Comparison of ENCODE assay signal across 9 cellular contexts in genomic region chr19:54164369-54165068, GRCh38. TPM values are rescaled to one million over a fixed set of nuclear protein-coding genes. Genes with fewer than 3 reads are reported as not detected.
DNase-seq lines count a peak whose midpoint lies in the region; ATAC-seq and TF ChIP-seq lines count a peak whose summit lies in the region.
"Had no signal": no experiment of that assay in that cellular context is flagged by ENCODE, and none has a peak within 500 bp of the region (broad histone marks: within the 10 kb centered on the region; RNA-seq: fewer than 3 reads in every experiment).

No MANE protein-coding gene starts in this region.

- no peaks in the 10 kb centered on the region for H3K36me3 ChIP-seq in iPS DF 6.9 (ENCODE audit: control insufficient read depth, insufficient read depth, low read length)
- no peaks in the 10 kb centered on the region for H3K36me3 ChIP-seq in spleen

- DNase-seq in AG20443 (ENCODE audit: low spot score) (peak; percentile 60), NCI-H1930 (lab: John Stamatoyannopoulos, UW) (peak; percentile 22 to 47), iPS DF 6.9 (ENCODE audit: low read depth, low spot score) (no peak), spleen (no peak)
- DNase-seq in activated T-helper 1 cell treated with anti-CD3 and anti-CD28 coated beads, Interleukin-12 subunit alpha, Interleukin-12 subunit beta, Interleukin-2, Interleukin-4 antibody, amounts not matched to agents 30 ng/mL and 10 ng/mL and 1 ng/mL, durations not matched to agents 14 hours and 24 hours and 36 hours (ENCODE audit: low spot score) = peak; percentile 79
- DNase-seq in stimulated activated CD8-positive, alpha-beta memory T cell treated with anti-CD3 and anti-CD28 coated beads, Interleukin-12 subunit alpha, Interleukin-12 subunit beta, amount 100 ng/mL, for 1 hour (ENCODE audit: low read depth) = peak; percentile 34

- TF ChIP-seq CTCF in spleen (IDR thresholded peaks at IDR 0.05 in 8 of 11, conservative IDR thresholded peaks at IDR 0.05 in 3 of 11) = no peak

- no peak overlapping the region for H3K27ac Mint-ChIP-seq in activated T-helper 1 cell treated with anti-CD3 and anti-CD28 coated beads, Interleukin-12 subunit alpha, Interleukin-12 subunit beta, Interleukin-2, Interleukin-4 antibody, amounts not matched to agents 30 ng/mL and 10 ng/mL and 1 ng/mL, durations not matched to agents 14 hours and 24 hours and 36 hours

- no peaks in the 10 kb centered on the region for H3K9me3 ChIP-seq in iPS DF 6.9 (ENCODE audit: control insufficient read depth, insufficient read depth, low read length)
- H3K9me3 ChIP-seq in spleen = no peaks in the 10 kb centered on the region

- peaks cover 8% of the 10 kb centered on the region; the same call in 1 of the 2 replicates for H3K4me1 ChIP-seq in iPS DF 6.9 (ENCODE audit: control insufficient read depth, insufficient read depth, low read length)
- peaks cover 20 to 65% (median 51%) of the 10 kb centered on the region in 6 donors for H3K4me1 ChIP-seq in spleen

- TF ChIP-seq POLR2A in spleen (IDR thresholded peaks at IDR 0.05) = no peak

- H3K36me3 Mint-ChIP-seq in activated T-helper 1 cell treated with anti-CD3 and anti-CD28 coated beads, Interleukin-12 subunit alpha, Interleukin-12 subunit beta, Interleukin-2, Interleukin-4 antibody, amounts not matched to agents 30 ng/mL and 10 ng/mL and 1 ng/mL, durations not matched to agents 14 hours and 24 hours and 36 hours (ENCODE audit: low read depth) = peaks cover 2% of the 10 kb centered on the region

- peaks cover 5% of the 10 kb centered on the region for H3K27me3 Mint-ChIP-seq in activated T-helper 1 cell treated with anti-CD3 and anti-CD28 coated beads, Interleukin-12 subunit alpha, Interleukin-12 subunit beta, Interleukin-2, Interleukin-4 antibody, amounts not matched to agents 30 ng/mL and 10 ng/mL and 1 ng/mL, durations not matched to agents 14 hours and 24 hours and 36 hours (ENCODE audit: insufficient read depth)

- H3K27ac ChIP-seq in iPS DF 6.9 (ENCODE audit: low read length) = no peak overlapping the region
- H3K27ac ChIP-seq in spleen = peak overlapping the region in 1 of 8 donors; percentile 9
- H3K27ac ChIP-seq: skin epidermis had no signal

- peak overlapping the region; percentile 68 for H3K4me3 Mint-ChIP-seq in activated T-helper 1 cell treated with anti-CD3 and anti-CD28 coated beads, Interleukin-12 subunit alpha, Interleukin-12 subunit beta, Interleukin-2, Interleukin-4 antibody, amounts not matched to agents 30 ng/mL and 10 ng/mL and 1 ng/mL, durations not matched to agents 14 hours and 24 hours and 36 hours

- WGBS in iPS DF 6.9 (ENCODE audit: insufficient coverage, insufficient read length) = no CpG with 5 or more reads among the region's 37 CpGs
- WGBS in spleen, 5 donors = 11 to 16% (median 14%) methylated on average over 28 to 37 of the region's 37 CpGs

- ATAC-seq in GM21786 (IDR thresholded peaks at IDR 0.05; ENCODE audit: unreplicated experiment) = no peak
- no peak for ATAC-seq in HG03457 (IDR thresholded peaks at IDR 0.05; ENCODE audit: unreplicated experiment)

- H3K4me3 ChIP-seq in iPS DF 6.9 (ENCODE audit: low read length) = peak overlapping the region; percentile 23; the same call in 1 of the 2 replicates
- H3K4me3 ChIP-seq in spleen = peak overlapping the region in 1 of 8 donors; percentile 60

- intact Hi-C loops in activated T-helper 1 cell treated with anti-CD3 and anti-CD28 coated beads, Interleukin-12 subunit alpha, Interleukin-12 subunit beta, Interleukin-2, Interleukin-4 antibody, amounts not matched to agents 30 ng/mL and 10 ng/mL and 1 ng/mL, durations not matched to agents 14 hours and 24 hours and 36 hours (cut with micrococcal nuclease) = loop anchor here (5.0 to 10.0 kb wide), 2 partner anchors 297 to 920 kb away; partner anchors contain the start of gene MYADM
- intact Hi-C loops in spleen (cut with DNase I; ENCODE audit: low total_unique reads) = loop anchor here (5.0 kb wide), 1 partner anchor 68 kb away; no protein-coding TSS in a partner anchor

- peaks cover 44% of the 10 kb centered on the region for H3K4me1 Mint-ChIP-seq in activated T-helper 1 cell treated with anti-CD3 and anti-CD28 coated beads, Interleukin-12 subunit alpha, Interleukin-12 subunit beta, Interleukin-2, Interleukin-4 antibody, amounts not matched to agents 30 ng/mL and 10 ng/mL and 1 ng/mL, durations not matched to agents 14 hours and 24 hours and 36 hours (ENCODE audit: low read depth)

- H3K27me3 ChIP-seq in iPS DF 6.9 (ENCODE audit: control insufficient read depth, insufficient read depth, low read length) = no peaks in the 10 kb centered on the region
- peaks cover 0 to 31% (median 10%) of the 10 kb centered on the region in 7 donors for H3K27me3 ChIP-seq in spleen (replicated peaks in 1 of 7)

- H3K9me3 Mint-ChIP-seq in activated T-helper 1 cell treated with anti-CD3 and anti-CD28 coated beads, Interleukin-12 subunit alpha, Interleukin-12 subunit beta, Interleukin-2, Interleukin-4 antibody, amounts not matched to agents 30 ng/mL and 10 ng/mL and 1 ng/mL, durations not matched to agents 14 hours and 24 hours and 36 hours = no peaks in the 10 kb centered on the region

RNA-seq across cellular contexts. Expression of gene LENG1, which starts 5.0 kb away (rescaled TPM):
- 5.8 and 6.6 TPM in 2 replicates for total RNA-seq in activated T-helper 1 cell treated with anti-CD3 and anti-CD28 coated beads, Interleukin-12 subunit alpha, Interleukin-12 subunit beta, Interleukin-2, Interleukin-4 antibody, amounts not matched to agents 30 ng/mL and 10 ng/mL and 1 ng/mL, durations not matched to agents 14 hours and 24 hours and 36 hours
- total RNA-seq in spleen = 10 to 100 TPM in 2 of 7 donors, 1 to 10 TPM in 5; 7.5 to 12.1 (median 9.0) TPM
- polyA plus RNA-seq in spleen = 10 to 100 TPM in 1 of 3 donors, 1 to 10 TPM in 2; 7.4 to 14.6 (median 9.1) TPM

RNA-seq across cellular contexts. Expression of gene TMC4, which starts 8.4 kb away (rescaled TPM):
- 0.73 and 0.83 TPM in 2 replicates for total RNA-seq in activated T-helper 1 cell treated with anti-CD3 and anti-CD28 coated beads, Interleukin-12 subunit alpha, Interleukin-12 subunit beta, Interleukin-2, Interleukin-4 antibody, amounts not matched to agents 30 ng/mL and 10 ng/mL and 1 ng/mL, durations not matched to agents 14 hours and 24 hours and 36 hours
- total RNA-seq in spleen = 1 to 10 TPM in 3 of 7 donors, under 1 TPM in 2, not detected in 2; 0.51 to 4.0 (median 1.0) TPM
- polyA plus RNA-seq in spleen = under 1 TPM; 0.12 to 0.86 (median 0.22) TPM

RNA-seq across cellular contexts. Expression of gene MBOAT7, which starts 24.9 kb away (rescaled TPM):
- total RNA-seq in activated T-helper 1 cell treated with anti-CD3 and anti-CD28 coated beads, Interleukin-12 subunit alpha, Interleukin-12 subunit beta, Interleukin-2, Interleukin-4 antibody, amounts not matched to agents 30 ng/mL and 10 ng/mL and 1 ng/mL, durations not matched to agents 14 hours and 24 hours and 36 hours = 255 and 263 TPM in 2 replicates
- total RNA-seq in spleen = 100 to 1,000 TPM in 3 of 7 donors, 10 to 100 TPM in 4; 65.1 to 208 (median 85.9) TPM
- polyA plus RNA-seq in spleen = 10 to 100 TPM; 12.0 to 19.4 (median 14.7) TPM

RNA-seq across cellular contexts. Expression of gene TSEN34, which starts 26.6 kb away (rescaled TPM):
- total RNA-seq in activated T-helper 1 cell treated with anti-CD3 and anti-CD28 coated beads, Interleukin-12 subunit alpha, Interleukin-12 subunit beta, Interleukin-2, Interleukin-4 antibody, amounts not matched to agents 30 ng/mL and 10 ng/mL and 1 ng/mL, durations not matched to agents 14 hours and 24 hours and 36 hours = 20.1 and 20.9 TPM in 2 replicates
- total RNA-seq in spleen = 100 to 1,000 TPM in 1 of 7 donors, 10 to 100 TPM in 6; 32.2 to 109 (median 45.5) TPM
- polyA plus RNA-seq in spleen = 10 to 100 TPM; 25.5 to 45.2 (median 37.5) TPM

RNA-seq across cellular contexts. Expression of gene CNOT3, which starts 27.0 kb away (rescaled TPM):
- 70.0 and 73.2 TPM in 2 replicates for total RNA-seq in activated T-helper 1 cell treated with anti-CD3 and anti-CD28 coated beads, Interleukin-12 subunit alpha, Interleukin-12 subunit beta, Interleukin-2, Interleukin-4 antibody, amounts not matched to agents 30 ng/mL and 10 ng/mL and 1 ng/mL, durations not matched to agents 14 hours and 24 hours and 36 hours
- 10 to 100 TPM; 40.7 to 56.1 (median 48.2) TPM for total RNA-seq in spleen
- polyA plus RNA-seq in spleen = 10 to 100 TPM; 17.7 to 34.3 (median 24.6) TPM

Comparison
In these comparisons a context has a peak if more than half of its experiments do, and no peak if none do; other contexts are left out.
1. DNase-seq: peak in AG20443 (single experiment), NCI-H1930 (2 of 2), activated T-helper 1 cell treated with anti-CD3 and anti-CD28 coated beads, Interleukin-12 subunit alpha, Interleukin-12 subunit beta, Interleukin-2, Interleukin-4 antibody, amounts not matched to agents 30 ng/mL and 10 ng/mL and 1 ng/mL, durations not matched to agents 14 hours and 24 hours and 36 hours (single experiment) and stimulated activated CD8-positive, alpha-beta memory T cell treated with anti-CD3 and anti-CD28 coated beads, Interleukin-12 subunit alpha, Interleukin-12 subunit beta, amount 100 ng/mL, for 1 hour (single experiment); none in iPS DF 6.9 (single experiment) and spleen (single experiment).